In the genomic region with DNA sequence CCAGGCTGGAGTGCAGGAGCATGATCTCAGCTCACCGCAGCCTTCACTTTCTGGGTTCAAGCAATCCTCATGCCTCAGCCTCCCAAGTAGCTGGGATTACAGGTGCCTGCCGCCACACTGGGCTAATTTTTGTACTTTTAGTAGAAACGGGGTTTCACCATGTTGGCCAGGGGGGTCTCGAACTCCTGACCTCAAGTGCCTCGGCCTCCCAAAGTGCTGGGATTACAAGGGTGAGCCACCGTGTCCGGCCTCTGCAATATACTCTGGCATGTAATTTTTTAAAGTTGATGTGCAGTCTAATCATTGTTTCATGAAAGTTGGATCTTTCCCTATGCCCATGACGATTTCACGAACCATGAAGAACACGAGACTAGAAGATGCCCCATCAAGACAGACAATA, we compare ENCODE assay signal across 32 cellular contexts. TPM values are rescaled to one million over a fixed set of nuclear protein-coding genes. Genes with fewer than 3 reads are reported as not detected.
A peak's percentile ranks its signal among the peaks of the same experiment; 100 is the strongest.
DNase-seq lines count a peak whose midpoint lies in the region; ATAC-seq and TF ChIP-seq lines count a peak whose summit lies in the region.
"Had no signal": no experiment of that assay in that cellular context is flagged by ENCODE, and none has a peak within 500 bp of the region (broad histone marks: within the 10 kb centered on the region; RNA-seq: fewer than 3 reads in every experiment).

No MANE protein-coding gene starts in this region.

- ATAC-seq in naive thymus-derived CD8-positive, alpha-beta T cell, result no peak
- ATAC-seq: A549; CD8-positive, alpha-beta T cell had no signal

- no peak for TF ChIP-seq POLR2A in sigmoid colon (IDR thresholded peaks at IDR 0.05)

- no peaks in the 10 kb centered on the region for H3K4me1 ChIP-seq in sigmoid colon
- H3K4me1 ChIP-seq: A549; BE2C; BLaER1; BLaER1 treated with 17β-estradiol and CSF1 and Interleukin-3, amounts not matched to agents 10 nM and 100 nM; Caco-2 had no signal

- H3K36me3 ChIP-seq in sigmoid colon, result no peaks in the 10 kb centered on the region
- H3K36me3 ChIP-seq: BE2C; BLaER1; BLaER1 treated with 17β-estradiol and CSF1 and Interleukin-3, amounts not matched to agents 10 nM and 100 nM had no signal

- POLR2A ChIA-PET in naive thymus-derived CD8-positive, alpha-beta T cell (lab: Charles Lee), result interaction anchor here (0.7 to 0.8 kb wide), 2 partner anchors 12 to 146 kb away, joined by 4 to 5 read pairs; no protein-coding TSS in a partner anchor

- H3K27me3 Mint-ChIP-seq in naive thymus-derived CD8-positive, alpha-beta T cell, result peaks cover 3 to 18% (median 8%) of the 10 kb centered on the region in 5 donors

- DNase-seq in ecto neural progenitor cell (ENCODE audit: low spot score) (peak; percentile 6), mesenteric fat pad (ENCODE audit: low spot score) (peak; percentile 67), sigmoid colon (peak; percentile 26), GM10266 (ENCODE audit: extremely low spot score) (no peak), DMS53 (lab: John Stamatoyannopoulos, UW) (no peak)
- DNase-seq in naive thymus-derived CD8-positive, alpha-beta T cell, result no peak
- DNase-seq: 8988T; ACHN; AML-193; BE2C; C1 segment of cervical spinal cord; Caco-2; Calu3; CD4-positive, alpha-beta memory T cell; CD4-positive, alpha-beta T cell; CD4-positive, CD25-positive, alpha-beta regulatory T cell; CD8-positive, alpha-beta memory T cell; CD8-positive, alpha-beta T cell; COR-L47; DMS 273 treated with DMSO at 0.1 percent for 48 hours; DMS153; DMS79; DMS79 treated with DMSO at 0.1 percent for 48 hours; DND-41; EL had no signal

- intact Hi-C loops in sigmoid colon (cut with DNase I), result no loop called here

- H3K4me3 ChIP-seq in sigmoid colon, result no peak overlapping the region
- H3K4me3 ChIP-seq: A549; BLaER1; BLaER1 treated with 17β-estradiol and CSF1 and Interleukin-3, amounts not matched to agents 10 nM and 100 nM had no signal

- H3K9me3 ChIP-seq in sigmoid colon, result peaks cover 0 to 3% (median 0%) of the 10 kb centered on the region in 4 donors
- H3K9me3 ChIP-seq: BE2C, BLaER1, Caco-2 had no signal

- H3K36me3 Mint-ChIP-seq in naive thymus-derived CD8-positive, alpha-beta T cell, result no peaks in the 10 kb centered on the region
- H3K36me3 Mint-ChIP-seq: CD14-positive monocyte; CD4-positive, alpha-beta memory T cell; CD4-positive, CD25-positive, alpha-beta regulatory T cell; CD8-positive, alpha-beta memory T cell; CD8-positive, alpha-beta T cell had no signal

- no peak overlapping the region for H3K27ac ChIP-seq in sigmoid colon
- H3K27ac ChIP-seq: 22Rv1; A549; BLaER1; BLaER1 treated with 17β-estradiol and CSF1 and Interleukin-3, amounts not matched to agents 10 nM and 100 nM; C4-2B had no signal

- TF ChIP-seq CTCF in sigmoid colon (IDR thresholded peaks at IDR 0.05) (no peak), GM10266 (IDR thresholded peaks at IDR 0.05; ENCODE audit: control insufficient read depth, insufficient read depth, low read depth, missing control alignments) (no peak)

- H3K9me3 Mint-ChIP-seq in naive thymus-derived CD8-positive, alpha-beta T cell, result no peaks in the 10 kb centered on the region
- H3K9me3 Mint-ChIP-seq: CD4-positive, alpha-beta T cell; CD4-positive, CD25-positive, alpha-beta regulatory T cell; CD8-positive, alpha-beta memory T cell; CD8-positive, alpha-beta T cell had no signal

- peaks cover 0 to 20% (median 0%) of the 10 kb centered on the region in 3 donors for H3K27me3 ChIP-seq in sigmoid colon
- H3K27me3 ChIP-seq: BE2C; BLaER1; BLaER1 treated with 17β-estradiol and CSF1 and Interleukin-3, amounts not matched to agents 10 nM and 100 nM had no signal

- TF ChIP-seq EP300 in sigmoid colon (IDR thresholded peaks at IDR 0.05), result no peak

- H3K4me1 Mint-ChIP-seq in naive thymus-derived CD8-positive, alpha-beta T cell, result no peaks in the 10 kb centered on the region
- H3K4me1 Mint-ChIP-seq: B cell; CD14-positive monocyte; CD4-positive, alpha-beta memory T cell; CD8-positive, alpha-beta memory T cell had no signal

- no peak overlapping the region for H3K4me3 Mint-ChIP-seq in naive thymus-derived CD8-positive, alpha-beta T cell
- H3K4me3 Mint-ChIP-seq: B cell; CD14-positive monocyte; CD4-positive, alpha-beta memory T cell; CD4-positive, alpha-beta T cell; CD4-positive, CD25-positive, alpha-beta regulatory T cell; CD8-positive, alpha-beta memory T cell; CD8-positive, alpha-beta T cell had no signal

- no peak overlapping the region for H3K27ac Mint-ChIP-seq in naive thymus-derived CD8-positive, alpha-beta T cell
- H3K27ac Mint-ChIP-seq: B cell; CD14-positive monocyte; CD4-positive, alpha-beta memory T cell; CD4-positive, alpha-beta T cell; CD4-positive, CD25-positive, alpha-beta regulatory T cell; CD8-positive, alpha-beta memory T cell; CD8-positive, alpha-beta T cell had no signal

- WGBS in sigmoid colon, 2 donors, result 92 to 94% methylated on average over 10 of the region's 10 CpGs

RNA-seq across cellular contexts. Expression of a gene that starts 28.6 kb away (rescaled TPM):
- total RNA-seq in mesenteric fat pad (10.6 TPM), sigmoid colon (10 to 100 TPM in 1 of 4 donors, 1 to 10 TPM in 3; 8.8 to 12.7 (median 9.8) TPM)
- 10 to 100 TPM in 1 of 3 donors, 1 to 10 TPM in 2; 4.8 to 10.9 (median 5.3) TPM for polyA plus RNA-seq in sigmoid colon
- under 1 TPM; 0.13 to 0.22 TPM for total RNA-seq in naive thymus-derived CD8-positive, alpha-beta T cell
- not detected for polyA plus RNA-seq in naive thymus-derived CD8-positive, alpha-beta T cell

RNA-seq across cellular contexts. Expression of a gene that starts 49.5 kb away (rescaled TPM):
- total RNA-seq in mesenteric fat pad (25.9 TPM), sigmoid colon (10 to 100 TPM; 30.0 to 38.0 (median 36.4) TPM)
- polyA plus RNA-seq in sigmoid colon, result 10 to 100 TPM; 36.5 to 61.6 (median 37.8) TPM
- 10 to 100 TPM; 32.6 to 35.7 TPM for total RNA-seq in naive thymus-derived CD8-positive, alpha-beta T cell
- 10 to 100 TPM; 28.3 to 64.0 (median 45.4) TPM for polyA plus RNA-seq in naive thymus-derived CD8-positive, alpha-beta T cell

Comparison
In these comparisons a context has a peak if more than half of its experiments do, and no peak if none do; other contexts are left out.
1. DNase-seq: peak in ecto neural progenitor cell (single experiment), mesenteric fat pad (single experiment) and sigmoid colon (single experiment); none in GM10266 (single experiment), DMS53 (single experiment) and naive thymus-derived CD8-positive, alpha-beta T cell (0 of 10).